Comparison of ENCODE assay signal across 10 cellular contexts in genomic region chr1:10979483-10979920, GRCh38. TPM values are rescaled to one million over a fixed set of nuclear protein-coding genes. Genes with fewer than 3 reads are reported as not detected.
DNase-seq lines count a peak whose midpoint lies in the region; ATAC-seq and TF ChIP-seq lines count a peak whose summit lies in the region.
"Had no signal": no experiment of that assay in that cellular context is flagged by ENCODE, and none has a peak within 500 bp of the region (broad histone marks: within the 10 kb centered on the region; RNA-seq: fewer than 3 reads in every experiment).

No MANE protein-coding gene starts in this region.

- H3K4me1 ChIP-seq in adrenal gland (replicated peaks in 1 of 2), result peaks cover 0 to 10% of the 10 kb centered on the region in 2 donors

- TF ChIP-seq POLR2A in adrenal gland (IDR thresholded peaks at IDR 0.05), result no peak

- no peaks in the 10 kb centered on the region for H3K9me3 ChIP-seq in adrenal gland (replicated peaks in 1 of 3)

- ATAC-seq in left cardiac atrium (peak; percentile 65 to 72), GM21515 (IDR thresholded peaks at IDR 0.05; ENCODE audit: unreplicated experiment) (no peak), HG02623 (IDR thresholded peaks at IDR 0.05; ENCODE audit: unreplicated experiment) (no peak)
- ATAC-seq: activated CD4-positive, CD25-positive, alpha-beta regulatory T cell treated with anti-CD3 and anti-CD28 coated beads, Interleukin-2, amount 50 U/mL, for 24 hours had no signal

- no peaks in the 10 kb centered on the region for H3K27me3 ChIP-seq in adrenal gland

- no peak for TF ChIP-seq CTCF in adrenal gland (IDR thresholded peaks at IDR 0.05)

- intact Hi-C loops in adrenal gland (cut with DNase I), result no loop called here
- intact Hi-C loops in left cardiac atrium (cut with DNase I), result no loop called here
- intact Hi-C loops in posterior cingulate gyrus (cut with DNase I), result no loop called here

- no peaks in the 10 kb centered on the region for H3K36me3 ChIP-seq in adrenal gland (replicated peaks in 1 of 2)

- H3K27ac ChIP-seq in adrenal gland, result peak overlapping the region in 1 of 5 donors; percentile 60
- H3K27ac ChIP-seq: HL-60 had no signal

- WGBS in adrenal gland, 4 donors, result 69 to 77% (median 72%) methylated on average over 13 of the region's 13 CpGs

- no peak overlapping the region for H3K4me3 ChIP-seq in adrenal gland

- DNase-seq in Daoy (ENCODE audit: low read depth) (peak; percentile 58), adrenal gland (peak in 5 of 7 donors; percentile 38 to 73 (median 46)), left cardiac atrium (peak; percentile 61), posterior cingulate gyrus (peak in 9 of 10 donors; percentile 59 to 95 (median 75)), DMS53 treated with DMSO at 0.1 percent for 48 hours (lab: John Stamatoyannopoulos, UW; ENCODE audit: unreplicated experiment) (no peak), dedifferentiated amniotic fluid mesenchymal stem cell (ENCODE audit: extremely low spot score) (no peak)

RNA-seq across cellular contexts. Expression of gene TARDBP, which starts 33.0 kb away (rescaled TPM):
- total RNA-seq in Daoy (2014; rRNA removed; shearing (Covaris generic)), result 102 and 107 TPM in 2 replicates
- total RNA-seq in adrenal gland (100 to 1,000 TPM in 5 of 8 donors, 10 to 100 TPM in 3; 56.1 to 324 (median 123) TPM), left cardiac atrium (100 to 1,000 TPM; 102 to 119 TPM)
- 100 to 1,000 TPM in 1 of 3 donors, 10 to 100 TPM in 2; 79.8 to 179 (median 88.9) TPM for polyA plus RNA-seq in adrenal gland

Comparison
In these comparisons a context has a peak if more than half of its experiments do, and no peak if none do; other contexts are left out.
1. DNase-seq: peak in Daoy (single experiment), adrenal gland (5 of 7), left cardiac atrium (single experiment) and posterior cingulate gyrus (9 of 10); none in DMS53 treated with DMSO at 0.1 percent for 48 hours (single experiment) and dedifferentiated amniotic fluid mesenchymal stem cell (single experiment).
2. ATAC-seq: peak in left cardiac atrium (2 of 2); none in GM21515 (single experiment) and HG02623 (single experiment).